ENCODE assay signal across 22 cellular contexts in the genomic region with DNA sequence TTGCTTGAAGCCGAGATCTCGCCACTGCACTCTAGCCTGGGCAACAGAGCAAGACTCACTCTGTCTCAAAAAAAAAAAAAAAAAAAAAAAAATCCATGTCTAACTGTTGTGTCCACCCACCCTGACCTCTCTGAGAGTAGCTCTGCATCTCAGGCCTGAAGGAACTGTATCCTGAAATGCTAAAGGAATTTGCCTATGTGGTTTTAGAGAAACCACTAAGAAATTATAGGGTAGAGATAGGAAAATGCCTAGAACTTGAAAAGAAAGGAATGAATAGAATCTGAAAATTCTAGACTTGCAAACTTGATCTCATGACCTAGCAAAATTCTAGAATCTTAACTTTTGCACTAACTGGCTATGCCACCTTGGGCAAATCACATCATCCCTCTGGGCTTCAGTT.
"Had no signal": no experiment of that assay in that cellular context is flagged by ENCODE, and none has a peak within 500 bp of the region (broad histone marks: within the 10 kb centered on the region; RNA-seq: fewer than 3 reads in every experiment).

No MANE protein-coding gene starts in this region.

- H3K27ac Mint-ChIP-seq: activated B cell treated with CpG ODN at 0.5 μM for 24 hours; activated CD4-positive, alpha-beta memory T cell treated with anti-CD3 and anti-CD28 coated beads, Interleukin-2, amount 10 ng/mL, durations not matched to agents 7 days and 5 days; activated CD8-positive, alpha-beta memory T cell treated with anti-CD3 and anti-CD28 coated beads, Interleukin-2, amount 10 ng/mL, durations not matched to agents 7 days and 5 days; activated naive CD8-positive, alpha-beta T cell treated with anti-CD3 and anti-CD28 coated beads, Interleukin-2, amount 10 ng/mL, durations not matched to agents 7 days and 5 days; activated T-helper 17 cell treated with anti-CD3 and anti-CD28 coated beads, Interleukin-2, amount 50 U/mL, for 72 hours; effector memory CD8-positive, alpha-beta T cell; naive B cell had no signal

- H3K4me3 Mint-ChIP-seq: activated B cell treated with CpG ODN at 0.5 μM for 24 hours; activated CD4-positive, alpha-beta memory T cell treated with anti-CD3 and anti-CD28 coated beads, Interleukin-2, amount 10 ng/mL, durations not matched to agents 7 days and 5 days; activated CD8-positive, alpha-beta memory T cell treated with anti-CD3 and anti-CD28 coated beads, Interleukin-2, amount 10 ng/mL, durations not matched to agents 7 days and 5 days; activated naive CD8-positive, alpha-beta T cell treated with anti-CD3 and anti-CD28 coated beads, Interleukin-2, amount 10 ng/mL, durations not matched to agents 7 days and 5 days; activated T-helper 17 cell treated with anti-CD3 and anti-CD28 coated beads, Interleukin-2, amount 50 U/mL, for 72 hours; effector memory CD8-positive, alpha-beta T cell; naive B cell; neural crest cell had no signal

- DNase-seq: activated B cell treated with CpG ODN at 0.5 μM for 24 hours; activated CD4-positive, alpha-beta memory T cell treated with anti-CD3 and anti-CD28 coated beads, Interleukin-2, amount 10 ng/mL, durations not matched to agents 7 days and 5 days; activated CD4-positive, alpha-beta T cell treated with anti-CD3 and anti-CD28 coated beads for 48 hours; activated CD8-positive, alpha-beta memory T cell treated with anti-CD3 and anti-CD28 coated beads, Interleukin-2, amount 10 ng/mL, durations not matched to agents 7 days and 5 days; activated naive CD4-positive, alpha-beta T cell; activated naive CD8-positive, alpha-beta T cell treated with anti-CD3 and anti-CD28 coated beads, Interleukin-2, amount 10 ng/mL, durations not matched to agents 7 days and 5 days; anterior cingulate cortex; dermis blood vessel endothelial cell; effector memory CD8-positive, alpha-beta T cell; esophagus squamous epithelium; left cardiac atrium; mesenchymal stem cell; mucosa of descending colon; naive B cell; stimulated activated naive CD8-positive, alpha-beta T cell treated with anti-CD3 and anti-CD28 coated beads, Interleukin-15, Interleukin-2, amounts not matched to agents 100 U/mL and 50 U/mL, for 24 hours; substantia nigra; T-helper 9 cell; tibial artery had no signal

- H3K27ac ChIP-seq: esophagus squamous epithelium, prostate gland, right atrium auricular region, tibial artery had no signal

- H3K4me3 ChIP-seq: esophagus squamous epithelium, mucosa of descending colon, prostate gland, right atrium auricular region, tibial artery had no signal

- H3K36me3 Mint-ChIP-seq: activated CD8-positive, alpha-beta memory T cell treated with anti-CD3 and anti-CD28 coated beads, Interleukin-2, amount 10 ng/mL, durations not matched to agents 7 days and 5 days; activated naive CD8-positive, alpha-beta T cell treated with anti-CD3 and anti-CD28 coated beads, Interleukin-2, amount 10 ng/mL, durations not matched to agents 7 days and 5 days; naive B cell had no signal

- H3K9me3 ChIP-seq: esophagus squamous epithelium, mucosa of descending colon, prostate gland, right atrium auricular region, tibial artery had no signal

- H3K4me1 Mint-ChIP-seq: activated B cell treated with CpG ODN at 0.5 μM for 24 hours; activated CD4-positive, alpha-beta memory T cell treated with anti-CD3 and anti-CD28 coated beads, Interleukin-2, amount 10 ng/mL, durations not matched to agents 7 days and 5 days; activated CD8-positive, alpha-beta memory T cell treated with anti-CD3 and anti-CD28 coated beads, Interleukin-2, amount 10 ng/mL, durations not matched to agents 7 days and 5 days; activated naive CD8-positive, alpha-beta T cell treated with anti-CD3 and anti-CD28 coated beads, Interleukin-2, amount 10 ng/mL, durations not matched to agents 7 days and 5 days; activated T-helper 17 cell treated with anti-CD3 and anti-CD28 coated beads, Interleukin-2, amount 50 U/mL, for 72 hours; naive B cell had no signal

- H3K27me3 ChIP-seq: esophagus squamous epithelium, right atrium auricular region, tibial artery had no signal

- H3K9me3 Mint-ChIP-seq: activated B cell treated with CpG ODN at 0.5 μM for 24 hours; activated CD4-positive, alpha-beta memory T cell treated with anti-CD3 and anti-CD28 coated beads, Interleukin-2, amount 10 ng/mL, durations not matched to agents 7 days and 5 days; activated naive CD8-positive, alpha-beta T cell treated with anti-CD3 and anti-CD28 coated beads, Interleukin-2, amount 10 ng/mL, durations not matched to agents 7 days and 5 days; activated T-helper 17 cell treated with anti-CD3 and anti-CD28 coated beads, Interleukin-2, amount 50 U/mL, for 72 hours; naive B cell; neural crest cell had no signal

- H3K36me3 ChIP-seq: esophagus squamous epithelium, prostate gland, right atrium auricular region, tibial artery had no signal

- H3K4me1 ChIP-seq: esophagus squamous epithelium, prostate gland, right atrium auricular region had no signal
